Comparison of ENCODE assay signal across 1 cellular context in the genomic region with DNA sequence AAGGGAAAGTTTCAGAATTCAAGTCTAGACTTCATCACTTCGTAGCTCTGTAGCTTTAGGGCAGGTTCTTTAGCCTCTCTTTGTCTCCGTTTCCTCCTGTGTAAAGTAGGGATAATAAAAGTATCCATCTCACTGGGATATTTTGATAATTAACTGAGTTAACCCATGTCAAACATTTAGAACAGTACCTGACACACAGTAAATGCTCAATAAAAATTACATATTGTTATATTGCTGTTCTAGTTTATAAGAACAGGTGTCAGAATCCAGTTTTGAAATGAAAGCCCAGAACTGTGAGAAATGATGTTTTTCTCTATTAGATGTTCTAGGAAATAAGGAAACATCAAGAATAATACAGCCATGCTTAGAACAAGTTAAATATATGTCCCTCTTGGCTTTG.
TF ChIP-seq lines count a peak whose summit lies in the region.

No MANE protein-coding gene starts in this region.

TF ChIP-seq in GM12878, 131 proteins besides CTCF, POLR2A, EP300 and RAD21:
- TF ChIP-seq CEBPZ (IDR thresholded peaks at IDR 0.05; ENCODE audit: low read depth, low read length): no peak
- no peak for TF ChIP-seq MEF2A (IDR thresholded peaks at IDR 0.05; ENCODE audit: insufficient read depth, low read depth, low read length)
- no peak for TF ChIP-seq MTA3 (IDR thresholded peaks at IDR 0.05; ENCODE audit: borderline replicate concordance, low read length)
- no peak for TF ChIP-seq TBL1XR1 (IDR thresholded peaks at IDR 0.05; ENCODE audit: low read depth, low read length)
- no peak for TF ChIP-seq TARDBP (IDR thresholded peaks at IDR 0.05; ENCODE audit: borderline replicate concordance)
- no peak for TF ChIP-seq PBX3 (IDR thresholded peaks at IDR 0.05; ENCODE audit: insufficient replicate concordance, low read depth, low read length)
